In the genomic region with DNA sequence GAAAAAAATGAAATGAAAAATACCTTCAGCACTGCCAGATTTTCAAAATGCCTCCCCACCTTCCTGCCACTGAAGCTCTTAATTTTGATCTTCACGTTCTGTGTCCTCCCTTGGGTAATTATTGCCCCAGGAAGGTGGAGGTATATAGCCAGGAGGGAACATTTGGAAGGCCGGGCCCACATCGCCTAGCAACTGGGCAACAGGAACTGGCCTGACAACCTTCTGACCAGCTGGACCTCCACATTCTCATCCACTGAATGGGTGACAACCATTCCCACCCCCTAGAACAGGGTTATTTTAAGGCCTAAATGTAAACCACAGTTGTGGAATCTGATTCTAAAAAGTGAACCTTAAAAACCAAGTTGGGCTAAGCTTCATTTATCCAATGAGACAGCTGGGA, we compare ENCODE assay signal across 27 cellular contexts. TPM values are rescaled to one million over a fixed set of nuclear protein-coding genes. Genes with fewer than 3 reads are reported as not detected.
DNase-seq lines count a peak whose midpoint lies in the region; ATAC-seq and TF ChIP-seq lines count a peak whose summit lies in the region.
"Had no signal": no experiment of that assay in that cellular context is flagged by ENCODE, and none has a peak within 500 bp of the region (broad histone marks: within the 10 kb centered on the region; RNA-seq: fewer than 3 reads in every experiment).

No MANE protein-coding gene starts in this region.

- H3K4me3 Mint-ChIP-seq in osteocyte (ENCODE audit: unreplicated experiment): no peak overlapping the region

- POLR2A ChIA-PET in HEK293T (lab: Yijun Ruan, JAX): no interaction called here

- peaks cover 29% of the 10 kb centered on the region for H3K36me3 Mint-ChIP-seq in osteocyte (ENCODE audit: unreplicated experiment)
- H3K36me3 Mint-ChIP-seq: CD4-positive, CD25-positive, alpha-beta regulatory T cell had no signal

- H3K79me2 ChIP-seq in ACC112 (ENCODE audit: control insufficient read depth, insufficient read depth, low read length, unreplicated experiment) (peaks cover 79% of the 10 kb centered on the region), Loucy (ENCODE audit: insufficient read depth, low read length) (peaks cover 71% of the 10 kb centered on the region)

- no peak for ATAC-seq in HG03159 (IDR thresholded peaks at IDR 0.05; ENCODE audit: unreplicated experiment)
- ATAC-seq: foreskin keratinocyte; naive thymus-derived CD4-positive, alpha-beta T cell; sciatic nerve had no signal

- no peak overlapping the region for H3K27ac Mint-ChIP-seq in osteocyte (ENCODE audit: unreplicated experiment)

- peaks cover 3% of the 10 kb centered on the region for H3K27me3 Mint-ChIP-seq in osteocyte (ENCODE audit: unreplicated experiment)

- H3K4me2 ChIP-seq in Loucy (ENCODE audit: low read depth, low read length, poor library complexity, severe bottlenecking) (peak overlapping the region; percentile 89), skeletal muscle satellite cell (ENCODE audit: low read length) (peak overlapping the region; percentile 88)

- H3K9ac ChIP-seq in Loucy (ENCODE audit: low read depth, low read length, poor library complexity, severe bottlenecking) (no peak overlapping the region), skeletal muscle satellite cell (ENCODE audit: low read depth, low read length) (peak overlapping the region; percentile 98)
- H3K9ac ChIP-seq: parathyroid adenoma had no signal

- H3K9me3 ChIP-seq in Loucy (ENCODE audit: insufficient read depth, low read depth, low read length) (no peaks in the 10 kb centered on the region), skeletal muscle satellite cell (replicated peaks; ENCODE audit: low read length) (no peaks in the 10 kb centered on the region), SJCRH30 (replicated peaks) (no peaks in the 10 kb centered on the region)

- TF ChIP-seq CTCF in Loucy (conservative IDR thresholded peaks at IDR 0.05; ENCODE audit: low read length): no peak
- no peak for TF ChIP-seq CTCF in osteocyte (IDR thresholded peaks at IDR 0.05)

- H2AFZ ChIP-seq in ACC112 (ENCODE audit: low read length, unreplicated experiment): no peak overlapping the region
- H2AFZ ChIP-seq in Loucy (ENCODE audit: low read length): no peak overlapping the region
- H2AFZ ChIP-seq: parathyroid adenoma had no signal

- peaks cover 55% of the 10 kb centered on the region for H4K20me1 ChIP-seq in Loucy (ENCODE audit: insufficient read depth, low read length, poor library complexity, severe bottlenecking)

- H3K27me3 ChIP-seq in ACC112 (ENCODE audit: insufficient read depth, low read length) (peaks cover 4% of the 10 kb centered on the region), Loucy (ENCODE audit: insufficient read depth, low read length, poor library complexity, severe bottlenecking) (no peaks in the 10 kb centered on the region), skeletal muscle satellite cell (ENCODE audit: control insufficient read depth, insufficient read depth, low read length) (peaks cover 3% of the 10 kb centered on the region), SJCRH30 (no peaks in the 10 kb centered on the region; the same call in 1 of the 2 replicates)

- no peaks in the 10 kb centered on the region for H3F3A ChIP-seq in Loucy (ENCODE audit: low read depth)

- H3K9me3 Mint-ChIP-seq in osteocyte (ENCODE audit: unreplicated experiment): no peaks in the 10 kb centered on the region
- H3K9me3 Mint-ChIP-seq: CD4-positive, CD25-positive, alpha-beta regulatory T cell; naive thymus-derived CD4-positive, alpha-beta T cell had no signal

- peaks cover 61% of the 10 kb centered on the region for H3K4me1 ChIP-seq in ACC112 (ENCODE audit: control insufficient read depth, insufficient read depth, low read length, unreplicated experiment)
- H3K4me1 ChIP-seq in Loucy (ENCODE audit: insufficient read depth, low read length, poor library complexity, severe bottlenecking): peaks cover 44% of the 10 kb centered on the region
- peaks cover 51% of the 10 kb centered on the region for H3K4me1 ChIP-seq in skeletal muscle satellite cell (ENCODE audit: control insufficient read depth, insufficient read depth, low read length)
- H3K4me1 ChIP-seq in SJCRH30: peaks cover 10% of the 10 kb centered on the region; the same call in 1 of the 2 replicates

- H3K36me3 ChIP-seq in ACC112 (ENCODE audit: insufficient read depth, low read length) (peaks cover 22% of the 10 kb centered on the region), Loucy (ENCODE audit: insufficient read depth, low read length) (peaks cover 13% of the 10 kb centered on the region; the same call in 1 of the 2 replicates), skeletal muscle satellite cell (ENCODE audit: insufficient read depth, low read length) (peaks cover 52% of the 10 kb centered on the region), SJCRH30 (peaks cover 6% of the 10 kb centered on the region)

- peaks cover 61% of the 10 kb centered on the region for H3K4me1 Mint-ChIP-seq in osteocyte (ENCODE audit: unreplicated experiment)

- H3K4me3 ChIP-seq in ACC112 (ENCODE audit: low read depth, low read length): no peak overlapping the region
- no peak overlapping the region for H3K4me3 ChIP-seq in Loucy (ENCODE audit: low read length, poor library complexity, severe bottlenecking)
- H3K4me3 ChIP-seq in skeletal muscle satellite cell (ENCODE audit: low read length): no peak overlapping the region
- no peak overlapping the region for H3K4me3 ChIP-seq in SJCRH30
- H3K4me3 ChIP-seq: lung had no signal

- CTCF ChIA-PET in HEK293T (lab: Yijun Ruan, JAX): interaction anchor here (0.6 kb wide), 1 partner anchor 365 kb away, joined by 3 read pairs; no protein-coding TSS in a partner anchor

- 0 out of 2 replicates have a peak overlapping the region, but pooled peaks have one; percentile 70 for H3K27ac ChIP-seq in ACC112 (ENCODE audit: low read depth, low read length)
- H3K27ac ChIP-seq in epithelial cell of prostate: peak overlapping the region; percentile 91
- no peak overlapping the region for H3K27ac ChIP-seq in SJCRH30
- H3K27ac ChIP-seq: foreskin keratinocyte had no signal

- no peaks in the 10 kb centered on the region for H3K9me2 ChIP-seq in Loucy (replicated peaks; ENCODE audit: low read depth, low read length)

- no peak for DNase-seq in epithelial cell of prostate (ENCODE audit: low read depth, low spot score)
- no peak for DNase-seq in SJCRH30
- DNase-seq in HEK293T (ENCODE audit: extremely low spot score): no peak
- DNase-seq in osteocyte (ENCODE audit: extremely low spot score, unreplicated experiment): no peak
- DNase-seq: activated CD8-positive, alpha-beta memory T cell treated with anti-CD3 and anti-CD28 coated beads, Interleukin-2, amount 50 U/mL, for 48 hours; activated gamma-delta T cell; amniotic stem cell; CD4-positive, CD25-positive, alpha-beta regulatory T cell; DMS 273 treated with DMSO at 0.1 percent for 48 hours; foreskin keratinocyte; hippocampal formation; KG1; naive thymus-derived CD4-positive, alpha-beta T cell; NCI-H187 treated with DMSO at 0.1 percent for 48 hours; NCI-H2227 treated with DMSO at 0.1 percent for 48 hours; T-helper 2 cell had no signal

TF ChIP-seq in HEK293T, 16 proteins besides CTCF, POLR2A, EP300 and RAD21:
- no peak for TF ChIP-seq NFRKB (IDR thresholded peaks at IDR 0.05)
- TF ChIP-seq ELF4 (IDR thresholded peaks at IDR 0.05): no peak
- TF ChIP-seq TARDBP (IDR thresholded peaks at IDR 0.05): no peak
- no peak for TF ChIP-seq BHLHE40 (IDR thresholded peaks at IDR 0.05; ENCODE audit: borderline replicate concordance)
- TF ChIP-seq ARNT (IDR thresholded peaks at IDR 0.05): no peak
- no peak for TF ChIP-seq SUZ12 (IDR thresholded peaks at IDR 0.05)
- TF ChIP-seq SP1 (IDR thresholded peaks at IDR 0.05): no peak
- TF ChIP-seq L3MBTL2 (conservative IDR thresholded peaks at IDR 0.05): no peak
- no peak for TF ChIP-seq FOXK2 (IDR thresholded peaks at IDR 0.05)
- no peak for TF ChIP-seq FOXA1 (IDR thresholded peaks at IDR 0.05)
- no peak for TF ChIP-seq HDGF (IDR thresholded peaks at IDR 0.05; ENCODE audit: borderline replicate concordance)

RNA-seq across cellular contexts. Expression of a gene that starts 3.2 kb away (rescaled TPM):
- total RNA-seq in skeletal muscle satellite cell (2012; rRNA removed): 94.8 and 108 TPM in 2 replicates
- 42.8 and 43.7 TPM in 2 replicates for total RNA-seq in SJCRH30 (2014; rRNA removed; shearing (Covaris generic))
- total RNA-seq in osteocyte: 307 and 312 TPM in 2 replicates

RNA-seq across cellular contexts. Expression of a gene that starts 20.9 kb away (rescaled TPM):
- total RNA-seq in skeletal muscle satellite cell (2012; rRNA removed): not detected in 2 replicates
- not detected in 2 replicates for total RNA-seq in SJCRH30 (2014; rRNA removed; shearing (Covaris generic))
- total RNA-seq in osteocyte: not detected in 2 replicates
- total RNA-seq: cardiac septum; CD4-positive, CD25-positive, alpha-beta regulatory T cell; dermis microvascular lymphatic vessel endothelial cell; epithelial cell of proximal tubule; foreskin keratinocyte; lung; naive thymus-derived CD4-positive, alpha-beta T cell; sciatic nerve; SK-MEL-5 had no signal
